2 cellular contexts compared by ENCODE assay signal in genomic region chr3:78992830-78993229, GRCh38.
TF ChIP-seq lines count a peak whose summit lies in the region.

No MANE protein-coding gene starts in this region.

TF ChIP-seq in GM23338, 12 proteins besides CTCF, POLR2A, EP300 and RAD21 (continued from another document):
- TF ChIP-seq REST (IDR thresholded peaks at IDR 0.05; ENCODE audit: unreplicated experiment) (no peak), CREB1 (CRISPR knock-in tag; IDR thresholded peaks at IDR 0.05; ENCODE audit: low read depth) (no peak), ZNF331 (CRISPR knock-in tag; IDR thresholded peaks at IDR 0.05; ENCODE audit: low read depth) (no peak), EZH2phosphoT487 (IDR thresholded peaks at IDR 0.05; ENCODE audit: unreplicated experiment) (no peak), NANOG (IDR thresholded peaks at IDR 0.05; ENCODE audit: borderline replicate concordance) (no peak)

TF ChIP-seq in WTC11, 78 proteins besides CTCF, POLR2A, EP300 and RAD21 (continued from another document):
- no peak for TF ChIP-seq IRF2 (CRISPR knock-in tag; IDR thresholded peaks at IDR 0.05; ENCODE audit: borderline replicate concordance, low read depth)
- TF ChIP-seq GRHL2 (CRISPR knock-in tag; IDR thresholded peaks at IDR 0.05; ENCODE audit: insufficient replicate concordance, severe bottlenecking): no peak
- no peak for TF ChIP-seq TEAD1 (CRISPR knock-in tag; IDR thresholded peaks at IDR 0.05)
- no peak for TF ChIP-seq ZBTB43 (CRISPR knock-in tag; IDR thresholded peaks at IDR 0.05)
- TF ChIP-seq ZSCAN18 (CRISPR knock-in tag; IDR thresholded peaks at IDR 0.05): no peak
